In genomic region chr5:1396029-1396816, GRCh38 we compare ENCODE assay signal across 20 cellular contexts. TPM values are rescaled to one million over a fixed set of nuclear protein-coding genes. Genes with fewer than 3 reads are reported as not detected.
DNase-seq lines count a peak whose midpoint lies in the region; ATAC-seq and TF ChIP-seq lines count a peak whose summit lies in the region.
"Had no signal": no experiment of that assay in that cellular context is flagged by ENCODE, and none has a peak within 500 bp of the region (broad histone marks: within the 10 kb centered on the region; RNA-seq: fewer than 3 reads in every experiment).

No MANE protein-coding gene starts in this region.

- ATAC-seq in Right ventricle myocardium superior (ENCODE audit: poor library complexity): no peak
- no peak for ATAC-seq in activated CD8-positive, alpha-beta T cell treated with anti-CD3 and anti-CD28 coated beads for 36 hours
- no peak for ATAC-seq in GM21619 (IDR thresholded peaks at IDR 0.05; ENCODE audit: unreplicated experiment)
- ATAC-seq: HCT116, PC-3 had no signal

- intact Hi-C loops in Right ventricle myocardium superior (cut with DNase I): no loop called here
- intact Hi-C loops in cardiac septum (cut with DNase I): no loop called here
- intact Hi-C loops in mammary epithelial cell (cut with micrococcal nuclease): no loop called here
- intact Hi-C loops in activated CD8-positive, alpha-beta T cell treated with anti-CD3 and anti-CD28 coated beads for 36 hours (cut with micrococcal nuclease): no loop called here

- CTCF ChIA-PET in mammary epithelial cell (lab: Charles Lee; ENCODE audit: low non-redundant PET): no interaction called here
- CTCF ChIA-PET in activated CD8-positive, alpha-beta T cell treated with anti-CD3 and anti-CD28 coated beads for 36 hours (lab: Charles Lee): interaction anchor here (1.2 kb wide), 1 partner anchor 249 kb away, joined by 4 read pairs; no protein-coding TSS in a partner anchor

- no peak for TF ChIP-seq CTCF in mammary epithelial cell (conservative IDR thresholded peaks at IDR 0.05 in 1 of 2, IDR thresholded peaks at IDR 0.05 in 1 of 2; ENCODE audit: extremely low read depth in 1 of 2, insufficient read depth in 1 of 2, low read depth in 1 of 2, low read length in 2 of 2)
- no peak for TF ChIP-seq CTCF in activated CD8-positive, alpha-beta T cell treated with anti-CD3 and anti-CD28 coated beads for 36 hours (IDR thresholded peaks at IDR 0.05)

- no peak overlapping the region for H3K4me3 ChIP-seq in mammary epithelial cell (replicated peaks in 1 of 3; ENCODE audit: insufficient read depth in 1 of 3, low read depth in 2 of 3, low read length in 3 of 3)
- H3K4me3 ChIP-seq: BLaER1 treated with 17β-estradiol and CSF1 and Interleukin-3, amounts not matched to agents 10 nM and 100 nM; MG63 had no signal

- POLR2A ChIA-PET in activated CD8-positive, alpha-beta T cell treated with anti-CD3 and anti-CD28 coated beads for 36 hours (lab: Charles Lee): no interaction called here

- H3K9me3 Mint-ChIP-seq in activated CD8-positive, alpha-beta T cell treated with anti-CD3 and anti-CD28 coated beads for 36 hours: peaks cover 1% of the 10 kb centered on the region

- no peak overlapping the region for H3K9ac ChIP-seq in mammary epithelial cell (ENCODE audit: insufficient read depth, low read length)
- H3K9ac ChIP-seq: BLaER1 treated with 17β-estradiol and CSF1 and Interleukin-3, amounts not matched to agents 10 nM and 100 nM had no signal

- DNase-seq in Right ventricle myocardium superior (peak; percentile 8), cardiac septum (ENCODE audit: low spot score) (no peak), amniotic epithelial cell (ENCODE audit: low read depth) (peak; percentile 10), kidney tubule cell (ENCODE audit: low spot score) (peak; percentile 49), retina (peak; percentile 56), mammary epithelial cell (no peak)
- no peak for DNase-seq in activated CD8-positive, alpha-beta T cell treated with anti-CD3 and anti-CD28 coated beads for 36 hours
- DNase-seq: CD8-positive, alpha-beta memory T cell; DND-41; Karpas-422; MG63; NCI-H1092 treated with DMSO at 0.1 percent for 48 hours; NCI-H2081 treated with DMSO at 0.1 percent for 48 hours; NCI-H510A; NCI-H82; PC-3 had no signal

- H3K9me3 ChIP-seq in mammary epithelial cell (replicated peaks; ENCODE audit: insufficient read depth, low read length): no peaks in the 10 kb centered on the region

- H3K4me1 ChIP-seq in mammary epithelial cell (ENCODE audit: insufficient read depth, low read length): no peaks in the 10 kb centered on the region

- H3K4me1 Mint-ChIP-seq in activated CD8-positive, alpha-beta T cell treated with anti-CD3 and anti-CD28 coated beads for 36 hours (ENCODE audit: low read depth): no peaks in the 10 kb centered on the region
- H3K4me1 Mint-ChIP-seq: CD8-positive, alpha-beta memory T cell had no signal

- no peaks in the 10 kb centered on the region for H3K36me3 ChIP-seq in mammary epithelial cell (ENCODE audit: insufficient read depth, low read length)
- H3K36me3 ChIP-seq: BLaER1 treated with 17β-estradiol and CSF1 and Interleukin-3, amounts not matched to agents 10 nM and 100 nM; MG63 had no signal

- no peak overlapping the region for H3K27ac ChIP-seq in mammary epithelial cell (ENCODE audit: insufficient read depth, low read depth, low read length)
- H3K27ac ChIP-seq: BLaER1 treated with 17β-estradiol and CSF1 and Interleukin-3, amounts not matched to agents 10 nM and 100 nM had no signal

- no peaks in the 10 kb centered on the region for H3K36me3 Mint-ChIP-seq in activated CD8-positive, alpha-beta T cell treated with anti-CD3 and anti-CD28 coated beads for 36 hours (ENCODE audit: low read depth)
- H3K36me3 Mint-ChIP-seq: CD8-positive, alpha-beta memory T cell had no signal

- no peak overlapping the region for H3K27ac Mint-ChIP-seq in activated CD8-positive, alpha-beta T cell treated with anti-CD3 and anti-CD28 coated beads for 36 hours

- H2AFZ ChIP-seq in mammary epithelial cell (ENCODE audit: low read depth, low read length): no peak overlapping the region

- BruUV-seq in mammary epithelial cell (replicated peaks; lab: Mats Ljungman, UMichigan): no TSS peak

- H4K20me1 ChIP-seq in mammary epithelial cell (ENCODE audit: insufficient read depth, low read length): no peaks in the 10 kb centered on the region

- no peaks in the 10 kb centered on the region for H3K79me2 ChIP-seq in mammary epithelial cell (ENCODE audit: insufficient read depth, low read length)

- peaks cover 22% of the 10 kb centered on the region for H3K27me3 Mint-ChIP-seq in activated CD8-positive, alpha-beta T cell treated with anti-CD3 and anti-CD28 coated beads for 36 hours

- H3K4me2 ChIP-seq in mammary epithelial cell (ENCODE audit: insufficient read depth, low read depth, low read length): no peak overlapping the region
- H3K4me2 ChIP-seq: BLaER1 treated with 17β-estradiol and CSF1 and Interleukin-3, amounts not matched to agents 10 nM and 100 nM had no signal

- dilution Hi-C loops in mammary epithelial cell (cut with HindIII; ENCODE audit: low sequenced_read_pairs): no loop called here

- no peak overlapping the region for H3K4me3 Mint-ChIP-seq in activated CD8-positive, alpha-beta T cell treated with anti-CD3 and anti-CD28 coated beads for 36 hours
- H3K4me3 Mint-ChIP-seq: CD8-positive, alpha-beta memory T cell had no signal

- no peaks in the 10 kb centered on the region for H3K27me3 ChIP-seq in mammary epithelial cell (ENCODE audit: insufficient read depth, low read length)

- WGBS in mammary epithelial cell (ENCODE audit: low coverage, missing lambda C conversion rate): 44% methylated on average over 23 of the region's 27 CpGs

- in situ Hi-C loops in mammary epithelial cell (cut with MboI; ENCODE audit: low sequenced_read_pairs in 2 of 2): loop anchor here in 1 of 2 donors (25.0 kb wide), 1 partner anchor 241 kb away; no protein-coding TSS in a partner anchor

RNA-seq across cellular contexts. Expression of gene SLC6A3, which starts 49.0 kb away (rescaled TPM):
- total RNA-seq in Right ventricle myocardium superior: not detected
- 0.19 TPM for total RNA-seq in cardiac septum
- total RNA-seq in mammary epithelial cell: not detected
- polyA plus RNA-seq in mammary epithelial cell: not detected
- not detected for polyA minus RNA-seq in mammary epithelial cell
- not detected for total RNA-seq in activated CD8-positive, alpha-beta T cell treated with anti-CD3 and anti-CD28 coated beads for 36 hours
- total RNA-seq: A172; CD8-positive, alpha-beta memory T cell; PC-3 had no signal
- polyA plus RNA-seq: CD8-positive, alpha-beta memory T cell had no signal

RNA-seq across cellular contexts. Expression of gene CLPTM1L, which starts 51.3 kb away (rescaled TPM):
- total RNA-seq in Right ventricle myocardium superior: 30.4 TPM
- total RNA-seq in cardiac septum: 42.6 TPM
- total RNA-seq in mammary epithelial cell: 100 to 1,000 TPM; 111 to 154 TPM
- 158 TPM for polyA plus RNA-seq in mammary epithelial cell
- polyA minus RNA-seq in mammary epithelial cell: 101 TPM
- 10 to 100 TPM; 51.4 to 56.2 TPM for total RNA-seq in activated CD8-positive, alpha-beta T cell treated with anti-CD3 and anti-CD28 coated beads for 36 hours

Comparison
In these comparisons a context has a peak if more than half of its experiments do, and no peak if none do; other contexts are left out.
1. DNase-seq: peak in Right ventricle myocardium superior (single experiment), amniotic epithelial cell (single experiment), kidney tubule cell (single experiment) and retina (single experiment); none in cardiac septum (single experiment), mammary epithelial cell (single experiment) and activated CD8-positive, alpha-beta T cell treated with anti-CD3 and anti-CD28 coated beads for 36 hours (single experiment).